ENCODE assay signal across 21 cellular contexts in genomic region chr2:177193240-177193639, GRCh38. TPM values are rescaled to one million over a fixed set of nuclear protein-coding genes. Genes with fewer than 3 reads are reported as not detected.
A peak's percentile ranks its signal among the peaks of the same experiment; 100 is the strongest.
DNase-seq lines count a peak whose midpoint lies in the region; ATAC-seq and TF ChIP-seq lines count a peak whose summit lies in the region.
"Had no signal": no experiment of that assay in that cellular context is flagged by ENCODE, and none has a peak within 500 bp of the region (broad histone marks: within the 10 kb centered on the region; RNA-seq: fewer than 3 reads in every experiment).

No MANE protein-coding gene starts in this region.

- no peak overlapping the region for H3K4me3 Mint-ChIP-seq in MCF 10A (ENCODE audit: unreplicated experiment)
- H3K4me3 Mint-ChIP-seq: CD4-positive, alpha-beta T cell; nephron progenitor cell; T-helper 1 cell treated with Interleukin-12 subunit alpha and Interleukin-12 subunit beta and Interleukin-4 antibody, amounts not matched to agents 30 μg/mL and 1 μg/mL, for 36 hours had no signal

- peak overlapping the region; percentile 69 for H3K4me2 ChIP-seq in KMS-11

- no peaks in the 10 kb centered on the region for H3K36me3 Mint-ChIP-seq in MCF 10A (ENCODE audit: insufficient read depth, unreplicated experiment)
- H3K36me3 Mint-ChIP-seq: activated naive CD4-positive, alpha-beta T cell treated with anti-CD3 and anti-CD28 coated beads, Interleukin-2, amount 50 U/mL, for 72 hours had no signal

- peaks cover 6% of the 10 kb centered on the region for H3K4me1 Mint-ChIP-seq in MCF 10A (ENCODE audit: insufficient read depth, unreplicated experiment)

- no peaks in the 10 kb centered on the region for H3K27me3 ChIP-seq in KMS-11 (ENCODE audit: insufficient read depth, low read depth)
- H3K27me3 ChIP-seq: sigmoid colon, SJCRH30, thyroid gland had no signal

- H3K36me3 ChIP-seq in KMS-11 (ENCODE audit: insufficient read depth), result no peaks in the 10 kb centered on the region
- H3K36me3 ChIP-seq: sigmoid colon, SJCRH30, thyroid gland, WERI-Rb-1 had no signal

- CTCF ChIA-PET in MCF 10A (lab: Yijun Ruan, JAX), result interaction anchor here (0.7 to 1.0 kb wide), 2 partner anchors 28 to 543 kb away, joined by 3 to 5 read pairs; no protein-coding TSS in a partner anchor

- ATAC-seq in GM19328 (IDR thresholded peaks at IDR 0.05; ENCODE audit: unreplicated experiment) (peak; percentile 56), GM21786 (IDR thresholded peaks at IDR 0.05; ENCODE audit: unreplicated experiment) (peak; percentile 59), GM18861 (IDR thresholded peaks at IDR 0.05; ENCODE audit: unreplicated experiment) (no peak)
- ATAC-seq: activated naive CD4-positive, alpha-beta T cell treated with anti-CD3 and anti-CD28 coated beads, Interleukin-2, amount 50 U/mL, for 72 hours; activated T-cell treated with anti-CD3 and anti-CD28 coated beads, Interleukin-2, amount 50 U/mL, for 72 hours; left colon had no signal

- no peaks in the 10 kb centered on the region for H3K27me3 Mint-ChIP-seq in MCF 10A (ENCODE audit: insufficient read depth, unreplicated experiment)
- H3K27me3 Mint-ChIP-seq: CD4-positive, alpha-beta T cell had no signal

- H4K20me1 ChIP-seq in KMS-11 (ENCODE audit: insufficient read depth), result no peaks in the 10 kb centered on the region

- no peak overlapping the region for H3K9ac ChIP-seq in KMS-11

- no peaks in the 10 kb centered on the region for H3K9me3 Mint-ChIP-seq in MCF 10A (ENCODE audit: unreplicated experiment)
- H3K9me3 Mint-ChIP-seq: activated naive CD4-positive, alpha-beta T cell treated with anti-CD3 and anti-CD28 coated beads, Interleukin-2, amount 50 U/mL, for 72 hours; activated T-cell treated with anti-CD3 and anti-CD28 coated beads, Interleukin-2, amount 50 U/mL, for 72 hours; CD4-positive, alpha-beta T cell; nephron progenitor cell; T-helper 1 cell treated with Interleukin-12 subunit alpha and Interleukin-12 subunit beta and Interleukin-4 antibody, amounts not matched to agents 30 μg/mL and 1 μg/mL, for 36 hours had no signal

- no TSS peak for BruUV-seq in MCF 10A (replicated peaks; lab: Mats Ljungman, UMichigan)

- POLR2A ChIA-PET in MCF 10A (lab: Yijun Ruan, JAX), result interaction anchor here (2.0 to 3.2 kb wide), 3 partner anchors 19 to 70 kb away, joined by 6 to 27 read pairs (median 11); partner anchors contain the start of gene HNRNPA3

- intact Hi-C loops in MCF 10A (cut with micrococcal nuclease), result no loop called here

- DNase-seq in GM13976 (ENCODE audit: low spot score), result peak; percentile 42
- no peak for DNase-seq in hepatic stellate cell (ENCODE audit: low spot score)
- no peak for DNase-seq in MCF 10A (ENCODE audit: unreplicated experiment)
- no peak for DNase-seq in glomerular visceral epithelial cell (ENCODE audit: extremely low spot score)
- DNase-seq: activated CD4-positive, alpha-beta T cell treated with anti-CD3 and anti-CD28 coated beads, Interleukin-2, amount 50 U/mL, for 4 hours; activated T-cell treated with anti-CD3 and anti-CD28 coated beads, Interleukin-2, amount 50 U/mL, for 72 hours; CD4-positive, alpha-beta T cell; left colon; NCI-H774; nephron progenitor cell; sigmoid colon; SJCRH30; stimulated activated naive CD4-positive, alpha-beta T cell treated with Interleukin-2 at 50 U/mL for 16 hours; thyroid gland; WERI-Rb-1 had no signal

- H3K27ac ChIP-seq in KMS-11, result no peak overlapping the region
- H3K27ac ChIP-seq: sigmoid colon, SJCRH30, thyroid gland, WERI-Rb-1 had no signal

- H3K27ac Mint-ChIP-seq in MCF 10A (ENCODE audit: low read depth, unreplicated experiment), result no peak overlapping the region
- H3K27ac Mint-ChIP-seq: activated naive CD4-positive, alpha-beta T cell treated with anti-CD3 and anti-CD28 coated beads, Interleukin-2, amount 50 U/mL, for 72 hours; activated T-cell treated with anti-CD3 and anti-CD28 coated beads, Interleukin-2, amount 50 U/mL, for 72 hours; CD4-positive, alpha-beta T cell; nephron progenitor cell; T-helper 1 cell treated with Interleukin-12 subunit alpha and Interleukin-12 subunit beta and Interleukin-4 antibody, amounts not matched to agents 30 μg/mL and 1 μg/mL, for 36 hours had no signal

- H3K4me1 ChIP-seq in KMS-11 (ENCODE audit: low read depth, poor library complexity, severe bottlenecking), result peaks cover 19% of the 10 kb centered on the region
- H3K4me1 ChIP-seq: sigmoid colon, thyroid gland had no signal

- no peak overlapping the region for H3K4me3 ChIP-seq in KMS-11 (IDR thresholded peaks at IDR 0.05; ENCODE audit: insufficient read depth, low read depth, low read length)
- H3K4me3 ChIP-seq: sigmoid colon, SJCRH30, thyroid gland had no signal

- no peaks in the 10 kb centered on the region for H3K79me2 ChIP-seq in KMS-11 (ENCODE audit: insufficient read depth, low read depth)

- TF ChIP-seq CTCF in GM13976 (IDR thresholded peaks at IDR 0.05; ENCODE audit: borderline replicate concordance, control extremely low read depth, extremely low read depth, insufficient read depth, missing control alignments), result no peak
- no peak for TF ChIP-seq CTCF in KMS-11 (conservative IDR thresholded peaks at IDR 0.05; ENCODE audit: low read depth, low read length)
- TF ChIP-seq CTCF in MCF 10A (IDR thresholded peaks at IDR 0.05; ENCODE audit: unreplicated experiment), result no peak

- H2AFZ ChIP-seq in KMS-11 (ENCODE audit: low read depth), result peak overlapping the region; percentile 11

- in situ Hi-C loops in GM13976 (cut with MboI; ENCODE audit: low sequenced_read_pairs, unreplicated experiment), result no loop called here

RNA-seq across cellular contexts. Expression of gene HNRNPA3, which starts 19.4 kb away (rescaled TPM):
- total RNA-seq in MCF 10A (2022), result 142 and 179 TPM in 2 replicates
